In genomic region chrX:154372612-154373022, GRCh38 we compare ENCODE assay signal across 8 cellular contexts. TPM values are rescaled to one million over a fixed set of nuclear protein-coding genes. Genes with fewer than 3 reads are reported as not detected.
DNase-seq lines count a peak whose midpoint lies in the region; ATAC-seq and TF ChIP-seq lines count a peak whose summit lies in the region.

No MANE protein-coding gene starts in this region.

- peak; percentile 37 for ATAC-seq in stimulated activated effector memory CD8-positive, alpha-beta T cell treated with anti-CD3 and anti-CD28 coated beads, Interleukin-12 subunit alpha, Interleukin-12 subunit beta, amount 100 ng/mL, for 72 hours
- ATAC-seq in GM18505 (IDR thresholded peaks at IDR 0.05; ENCODE audit: unreplicated experiment) (no peak), GM21381 (IDR thresholded peaks at IDR 0.05; ENCODE audit: unreplicated experiment) (no peak)

- peaks cover 45% of the 10 kb centered on the region for H3K36me3 Mint-ChIP-seq in stimulated activated effector memory CD8-positive, alpha-beta T cell treated with anti-CD3 and anti-CD28 coated beads, Interleukin-12 subunit alpha, Interleukin-12 subunit beta, amount 100 ng/mL, for 72 hours

- H3K9me3 Mint-ChIP-seq in stimulated activated effector memory CD8-positive, alpha-beta T cell treated with anti-CD3 and anti-CD28 coated beads, Interleukin-12 subunit alpha, Interleukin-12 subunit beta, amount 100 ng/mL, for 72 hours, result no peaks in the 10 kb centered on the region

- peaks cover 22% of the 10 kb centered on the region for H3K4me1 Mint-ChIP-seq in stimulated activated effector memory CD8-positive, alpha-beta T cell treated with anti-CD3 and anti-CD28 coated beads, Interleukin-12 subunit alpha, Interleukin-12 subunit beta, amount 100 ng/mL, for 72 hours

- peak overlapping the region; percentile 83 for H3K4me3 Mint-ChIP-seq in stimulated activated effector memory CD8-positive, alpha-beta T cell treated with anti-CD3 and anti-CD28 coated beads, Interleukin-12 subunit alpha, Interleukin-12 subunit beta, amount 100 ng/mL, for 72 hours

- TF ChIP-seq POLR2A in erythroblast (IDR thresholded peaks at IDR 0.05; ENCODE audit: low read length) (no peak), GM18505 (IDR thresholded peaks at IDR 0.05; ENCODE audit: borderline replicate concordance, extremely low read depth, insufficient read depth, insufficient read length) (no peak)

- DNase-seq in DMS53 (lab: John Stamatoyannopoulos, UW), result peak; percentile 54
- no peak for DNase-seq in DMS53 treated with DMSO at 0.1 percent for 48 hours (lab: John Stamatoyannopoulos, UW; ENCODE audit: unreplicated experiment)
- DNase-seq in RPMI7951 (ENCODE audit: low read depth), result peak; percentile 38
- peak; percentile 47 to 58 for DNase-seq in erythroblast (lab: John Stamatoyannopoulos, UW)
- DNase-seq in stimulated activated effector memory CD8-positive, alpha-beta T cell treated with anti-CD3 and anti-CD28 coated beads, Interleukin-12 subunit alpha, Interleukin-12 subunit beta, amount 100 ng/mL, for 72 hours (ENCODE audit: low spot score in 2 of 2), result peak in 1 of 2 donors; percentile 72
- DNase-seq in retina, result no peak

- peak overlapping the region; percentile 86 for H3K27ac Mint-ChIP-seq in stimulated activated effector memory CD8-positive, alpha-beta T cell treated with anti-CD3 and anti-CD28 coated beads, Interleukin-12 subunit alpha, Interleukin-12 subunit beta, amount 100 ng/mL, for 72 hours

RNA-seq across cellular contexts. Expression of gene FLNA, which starts 1.8 kb away (rescaled TPM):
- total RNA-seq in RPMI7951 (2014; rRNA removed; shearing (Covaris generic)), result 375 and 579 TPM in 2 replicates

RNA-seq across cellular contexts. Expression of gene EMD, which starts 6.5 kb away (rescaled TPM):
- 27.6 and 29.8 TPM in 2 replicates for total RNA-seq in RPMI7951 (2014; rRNA removed; shearing (Covaris generic))

RNA-seq across cellular contexts. Expression of gene RPL10, which starts 25.6 kb away (rescaled TPM):
- 2,378 and 3,972 TPM in 2 replicates for total RNA-seq in RPMI7951 (2014; rRNA removed; shearing (Covaris generic))

RNA-seq across cellular contexts. Expression of gene DNASE1L1, which starts 36.4 kb away (rescaled TPM):
- 12.6 and 14.3 TPM in 2 replicates for total RNA-seq in RPMI7951 (2014; rRNA removed; shearing (Covaris generic))

RNA-seq across cellular contexts. Expression of gene TAFAZZIN, which starts 38.7 kb away (rescaled TPM):
- total RNA-seq in RPMI7951 (2014; rRNA removed; shearing (Covaris generic)), result 9.6 and 9.8 TPM in 2 replicates

Comparison
In these comparisons a context has a peak if more than half of its experiments do, and no peak if none do; other contexts are left out.
1. DNase-seq: peak in DMS53 (single experiment), RPMI7951 (single experiment) and erythroblast (2 of 2); none in DMS53 treated with DMSO at 0.1 percent for 48 hours (single experiment) and retina (single experiment).